17 cellular contexts compared by ENCODE assay signal in genomic region chr1:218837051-218837450, GRCh38.
"Had no signal": no experiment of that assay in that cellular context is flagged by ENCODE, and none has a peak within 500 bp of the region (broad histone marks: within the 10 kb centered on the region; RNA-seq: fewer than 3 reads in every experiment).

No MANE protein-coding gene starts in this region.

- H3K4me1 ChIP-seq: left ventricle myocardium inferior, thyroid gland had no signal

- H3K9me3 ChIP-seq: left ventricle myocardium inferior, mucosa of descending colon, thyroid gland had no signal

- FAIRE-seq: bronchial epithelial cell, kidney had no signal

- H3K36me3 ChIP-seq: left ventricle myocardium inferior, thyroid gland had no signal

- DNase-seq: activated B cell treated with CpG ODN at 0.5 μM for 24 hours; activated CD4-positive, alpha-beta T cell treated with anti-CD3 and anti-CD28 coated beads for 48 hours; activated CD8-positive, alpha-beta memory T cell treated with anti-CD3 and anti-CD28 coated beads, Interleukin-2, amount 50 U/mL, for 48 hours; activated CD8-positive, alpha-beta T cell treated with anti-CD3 and anti-CD28 coated beads, Interleukin-2, amount 10 ng/mL, durations not matched to agents 7 days and 5 days; activated T-cell treated with anti-CD3 and anti-CD28 coated beads, Interleukin-2, amount 50 U/mL, for 72 hours; anterior cingulate cortex; hypothalamus; kidney; left ventricle myocardium inferior; mucosa of descending colon; natural killer cell; posterior cingulate gyrus; retina; T-helper 17 cell; thyroid gland had no signal

- H3K4me3 ChIP-seq: left ventricle myocardium inferior, mucosa of descending colon, thyroid gland had no signal

- H3K27ac ChIP-seq: epithelial cell of prostate, left ventricle myocardium inferior, thyroid gland had no signal

- H3K27me3 ChIP-seq: thyroid gland had no signal
